Comparison of ENCODE assay signal across 1 cellular context in the genomic region with DNA sequence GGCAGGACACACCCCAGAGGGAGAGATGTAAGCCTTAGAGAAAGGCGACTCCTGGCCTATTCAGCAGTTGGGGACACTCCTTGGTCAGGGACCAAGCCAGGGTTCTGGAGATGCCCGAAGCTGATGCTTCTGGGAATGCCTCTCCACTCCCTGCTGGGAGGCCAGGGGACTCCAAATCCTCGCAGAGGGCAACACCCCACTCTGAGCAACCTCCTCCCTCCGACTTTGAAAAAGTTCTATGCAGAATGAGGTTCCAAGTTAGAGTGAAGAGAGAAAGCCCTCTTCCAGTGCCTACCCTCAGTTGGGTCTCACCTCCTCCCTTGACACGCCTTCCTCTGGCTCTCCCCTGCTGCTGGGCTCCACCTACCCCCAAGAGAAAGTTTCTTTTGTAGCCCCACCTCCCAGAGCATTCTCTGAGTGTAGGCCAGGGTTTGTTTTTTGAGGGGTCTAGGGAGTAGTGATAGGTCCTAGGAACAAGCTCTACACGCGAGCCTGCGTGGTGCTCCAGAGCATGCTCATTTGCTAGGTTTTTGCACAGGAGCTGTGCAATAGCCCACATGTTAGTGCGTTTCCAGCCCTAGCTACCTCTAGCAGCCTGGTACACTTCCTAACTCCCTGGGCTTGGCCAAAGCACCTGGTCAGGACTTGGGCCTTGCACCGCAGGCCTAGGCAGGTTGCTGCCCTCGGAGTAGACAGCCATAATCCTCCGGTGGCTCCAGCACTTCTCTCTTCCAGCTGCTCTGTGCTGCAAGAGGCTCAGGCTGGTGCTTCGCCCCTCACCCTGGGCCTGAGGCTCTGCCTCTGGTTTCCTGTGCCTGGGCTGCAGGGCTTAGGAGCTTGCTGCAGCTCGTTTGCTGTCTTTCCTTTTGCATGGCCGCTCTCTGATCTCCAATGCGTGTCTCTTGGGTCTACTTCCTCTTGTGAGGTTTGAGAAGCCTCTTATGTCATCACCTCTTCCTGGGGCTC.
TF ChIP-seq lines count a peak whose summit lies in the region.

No MANE protein-coding gene starts in this region.

TF ChIP-seq in K562, 482 proteins besides CTCF, POLR2A, EP300 and RAD21:
- TF ChIP-seq ILF3 (IDR thresholded peaks at IDR 0.05; ENCODE audit: borderline replicate concordance) (no peak), ZFX (CRISPR knock-in tag; IDR thresholded peaks at IDR 0.05) (0 out of 2 replicates have a peak, but pooled peaks have one; percentile 28), ZNF121 (CRISPR knock-in tag; conservative IDR thresholded peaks at IDR 0.05) (0 out of 2 replicates have a peak, but pooled peaks have one; percentile 13)
